Comparison of ENCODE assay signal across 1 cellular context in genomic region chr7:5417106-5418071, GRCh38.
TF ChIP-seq lines count a peak whose summit lies in the region.

No MANE protein-coding gene starts in this region.

TF ChIP-seq in A549, 52 proteins besides CTCF, POLR2A, EP300 and RAD21 (continued from another document):
- no peak for TF ChIP-seq HEYL (CRISPR knock-in tag; IDR thresholded peaks at IDR 0.05)
- TF ChIP-seq MYC (IDR thresholded peaks at IDR 0.05; ENCODE audit: borderline replicate concordance, low read length): no peak
- no peak for TF ChIP-seq KDM1A (IDR thresholded peaks at IDR 0.05; ENCODE audit: low read depth)
- TF ChIP-seq E2F6 (IDR thresholded peaks at IDR 0.05; ENCODE audit: borderline replicate concordance, low read depth): no peak
- no peak for TF ChIP-seq ZNF302 (CRISPR knock-in tag; IDR thresholded peaks at IDR 0.05)
- no peak for TF ChIP-seq CHD2 (IDR thresholded peaks at IDR 0.05; ENCODE audit: low read length, partially characterized antibody)
- no peak for TF ChIP-seq HDAC2 (IDR thresholded peaks at IDR 0.05)
- TF ChIP-seq TP53 (CRISPR knock-in tag; IDR thresholded peaks at IDR 0.05): no peak
- TF ChIP-seq RCOR1 (IDR thresholded peaks at IDR 0.05; ENCODE audit: low read depth, low read length): no peak
